Comparison of ENCODE assay signal across 30 cellular contexts in the genomic region with DNA sequence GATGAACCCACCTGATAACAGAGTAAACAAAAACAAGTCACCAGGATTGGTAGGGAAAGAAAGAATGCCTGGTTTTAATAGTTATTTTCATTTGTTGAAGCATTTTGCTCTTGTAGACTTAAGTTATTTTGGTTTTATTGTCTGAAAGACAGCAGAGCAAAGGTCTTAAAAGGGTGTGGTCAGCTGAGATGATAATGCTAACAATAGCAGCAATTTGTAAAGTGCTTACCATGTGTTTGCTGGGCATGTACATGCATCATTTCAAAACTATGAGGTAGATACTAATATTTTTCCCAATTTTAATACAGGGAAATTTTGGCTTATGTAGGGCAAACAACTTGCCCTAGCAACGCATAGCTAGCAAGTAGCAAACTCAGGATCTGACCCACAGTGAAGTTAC. TPM values are rescaled to one million over a fixed set of nuclear protein-coding genes. Genes with fewer than 3 reads are reported as not detected.
"Had no signal": no experiment of that assay in that cellular context is flagged by ENCODE, and none has a peak within 500 bp of the region (broad histone marks: within the 10 kb centered on the region; RNA-seq: fewer than 3 reads in every experiment).

No MANE protein-coding gene starts in this region.

- DNase-seq: colonic mucosa; effector CD8-positive, alpha-beta T cell; endodermal cell; foreskin keratinocyte; heart right ventricle; hippocampal formation; left lung; mesenchymal stem cell; naive thymus-derived CD8-positive, alpha-beta T cell; nephron progenitor cell; nucleus accumbens; spleen; stimulated activated CD4-positive, alpha-beta T cell treated with anti-CD3 and anti-CD28 coated beads, Interleukin-4, amount 100 ng/mL, for 4 hours; stimulated activated naive B cell treated with anti-CD40 and anti-IgM and Interleukin-4, amounts not matched to agents 10 μg/mL and 1 μg/mL and 100 μg/mL, for 72 hours; upper lobe of left lung; uterus had no signal

- ATAC-seq: foreskin keratinocyte; gastroesophageal sphincter; heart right ventricle; left lung; naive thymus-derived CD8-positive, alpha-beta T cell; sciatic nerve; stimulated activated naive B cell treated with anti-CD40 and anti-IgM and Interleukin-4, amounts not matched to agents 10 μg/mL and 1 μg/mL and 100 μg/mL, for 72 hours had no signal

- H3K9me3 ChIP-seq: colonic mucosa, esophagus muscularis mucosa, gastroesophageal sphincter, heart right ventricle, left lung, prostate gland, right atrium auricular region, spleen, thoracic aorta, upper lobe of left lung, uterus had no signal

- H3K27me3 ChIP-seq: colonic mucosa, esophagus muscularis mucosa, foreskin keratinocyte, gastroesophageal sphincter, heart right ventricle, left lung, right atrium auricular region, spleen, tibial nerve, upper lobe of left lung, uterus had no signal

- H3K36me3 ChIP-seq: colonic mucosa, esophagus muscularis mucosa, gastroesophageal sphincter, heart right ventricle, left lung, prostate gland, right atrium auricular region, spleen, thoracic aorta, tibial nerve, upper lobe of left lung, uterus had no signal

- H3K4me1 ChIP-seq: colonic mucosa, esophagus muscularis mucosa, gastroesophageal sphincter, left lung, prostate gland, right atrium auricular region, spleen, tibial nerve, upper lobe of left lung, uterus had no signal

- H3K27ac ChIP-seq: colonic mucosa, esophagus muscularis mucosa, foreskin keratinocyte, gastroesophageal sphincter, heart right ventricle, left lung, prostate gland, right atrium auricular region, spleen, thoracic aorta, tibial nerve, upper lobe of left lung, uterus had no signal

- H3K4me3 ChIP-seq: colonic mucosa, esophagus muscularis mucosa, gastroesophageal sphincter, heart right ventricle, left lung, prostate gland, right atrium auricular region, spleen, thoracic aorta, tibial nerve, upper lobe of left lung, uterus had no signal

RNA-seq across cellular contexts. Expression of a gene that starts 46.8 kb away (rescaled TPM):
- total RNA-seq: chondrocyte; epithelial cell of proximal tubule; foreskin keratinocyte; naive thymus-derived CD8-positive, alpha-beta T cell; osteocyte; right atrium auricular region; sciatic nerve had no signal
- polyA plus RNA-seq: foreskin keratinocyte; naive thymus-derived CD8-positive, alpha-beta T cell had no signal

RNA-seq across cellular contexts. Expression of a gene that starts 53.7 kb away (rescaled TPM):
- total RNA-seq: chondrocyte; colonic mucosa; esophagus muscularis mucosa; foreskin keratinocyte; gastroesophageal sphincter; heart right ventricle; lower leg skin; lung microvascular endothelial cell; mucosa of gallbladder; naive thymus-derived CD8-positive, alpha-beta T cell; osteocyte; right atrium auricular region; sciatic nerve; skeletal muscle tissue; spleen had no signal
- polyA plus RNA-seq: foreskin keratinocyte; heart right ventricle; naive thymus-derived CD8-positive, alpha-beta T cell; spleen had no signal
